20 cellular contexts compared by ENCODE assay signal in the genomic region with DNA sequence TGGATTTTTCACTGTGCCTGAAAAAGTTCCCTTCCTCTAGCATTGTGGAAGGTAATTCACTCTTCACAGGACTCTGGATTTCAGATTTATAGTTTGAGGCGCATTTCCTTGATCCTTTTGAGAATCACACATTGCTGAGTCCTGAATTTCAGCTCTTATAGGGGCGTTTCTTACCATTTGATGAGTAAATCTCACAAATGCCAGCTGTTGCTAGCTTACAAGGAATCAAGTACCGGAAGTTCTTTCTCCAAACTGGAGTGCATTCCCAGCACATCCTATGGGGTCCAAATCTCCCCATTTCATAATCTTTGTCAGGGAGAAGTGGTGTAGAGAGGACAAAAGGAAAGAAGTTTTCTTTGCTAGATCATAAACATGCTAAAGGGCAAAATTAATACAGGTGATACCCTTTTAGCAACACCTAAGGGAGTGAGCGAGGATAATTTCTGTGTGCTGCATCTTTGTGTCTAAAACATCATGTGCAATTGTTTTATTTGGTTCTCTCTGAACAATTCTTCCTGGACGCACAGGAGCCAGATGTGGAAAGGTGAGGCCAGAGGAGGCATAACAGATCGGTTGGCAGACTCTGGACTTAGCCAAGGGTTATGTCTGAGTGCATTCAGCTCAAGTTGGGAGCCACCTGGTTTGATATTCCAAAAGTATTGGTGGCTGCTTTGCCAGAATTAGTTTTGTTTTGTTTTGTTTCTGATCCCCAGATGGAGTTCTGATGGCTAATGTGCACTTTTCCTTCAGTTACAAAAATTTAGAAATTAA. TPM values are rescaled to one million over a fixed set of nuclear protein-coding genes. Genes with fewer than 3 reads are reported as not detected.
"Had no signal": no experiment of that assay in that cellular context is flagged by ENCODE, and none has a peak within 500 bp of the region (broad histone marks: within the 10 kb centered on the region; RNA-seq: fewer than 3 reads in every experiment).

No MANE protein-coding gene starts in this region.

- H3K9me3 ChIP-seq: ascending aorta, upper lobe of left lung had no signal

- DNase-seq: activated T-cell treated with anti-CD3 and anti-CD28 coated beads, Interleukin-2, amount 50 U/mL, for 1 hour; brain microvascular endothelial cell; central memory CD4-positive, alpha-beta T cell; dermis blood vessel endothelial cell; effector CD8-positive, alpha-beta T cell; head of caudate nucleus; hypothalamus; retina; stimulated activated CD4-positive, alpha-beta T cell treated with anti-CD3 and anti-CD28 coated beads, Interleukin-12 subunit alpha, Interleukin-12 subunit beta, amount 100 ng/mL, for 4 hours; stimulated activated CD4-positive, alpha-beta T cell treated with anti-CD3 and anti-CD28 coated beads, Interleukin-4, amount 100 ng/mL, for 4 hours; stimulated activated naive CD8-positive, alpha-beta T cell treated with anti-CD3 and anti-CD28 coated beads, Interleukin-15, Interleukin-2, amounts not matched to agents 100 U/mL and 50 U/mL, for 24 hours; T-helper 1 cell; upper lobe of left lung had no signal

- H3K36me3 ChIP-seq: ascending aorta, brain microvascular endothelial cell, gastroesophageal sphincter, upper lobe of left lung had no signal

- H3K4me3 ChIP-seq: ascending aorta, gastroesophageal sphincter, upper lobe of left lung had no signal

- FAIRE-seq: islet of Langerhans had no signal

- H3K27me3 ChIP-seq: ascending aorta, upper lobe of left lung had no signal

- H3K4me1 ChIP-seq: ascending aorta, gastroesophageal sphincter, upper lobe of left lung had no signal

- H3K27ac ChIP-seq: ascending aorta, brain microvascular endothelial cell, gastroesophageal sphincter, upper lobe of left lung had no signal

- ATAC-seq: activated naive CD4-positive, alpha-beta T cell treated with anti-CD3 and anti-CD28 coated beads, Interleukin-2, amount 50 U/mL, for 72 hours; activated T-helper 17 cell treated with anti-CD3 and anti-CD28 coated beads, Interleukin-2, amount 50 U/mL, for 72 hours; gastroesophageal sphincter; stimulated activated naive CD8-positive, alpha-beta T cell treated with anti-CD3 and anti-CD28 coated beads, Interleukin-15, Interleukin-2, amounts not matched to agents 100 U/mL and 50 U/mL, for 24 hours; WTC11 had no signal

RNA-seq across cellular contexts. Expression of gene EYA2, which starts 37.4 kb away (rescaled TPM):
- total RNA-seq: activated naive CD4-positive, alpha-beta T cell treated with anti-CD3 and anti-CD28 coated beads, Interleukin-2, amount 50 U/mL, for 72 hours; dermis blood vessel endothelial cell; myocyte had no signal
